24 cellular contexts compared by ENCODE assay signal in genomic region chr10:114915294-114915693, GRCh38. TPM values are rescaled to one million over a fixed set of nuclear protein-coding genes. Genes with fewer than 3 reads are reported as not detected.
DNase-seq lines count a peak whose midpoint lies in the region; ATAC-seq, FAIRE-seq and TF ChIP-seq lines count a peak whose summit lies in the region.
"Had no signal": no experiment of that assay in that cellular context is flagged by ENCODE, and none has a peak within 500 bp of the region (broad histone marks: within the 10 kb centered on the region; RNA-seq: fewer than 3 reads in every experiment).

No MANE protein-coding gene starts in this region.

- intact Hi-C loops in CD14-positive monocyte (cut with micrococcal nuclease), result no loop called here

- H3K27me3 Mint-ChIP-seq in T-helper 2 cell treated with Interferon-gamma antibody and Interleukin-4, amounts not matched to agents 5 μg/mL and 100 μg/mL, for 36 hours (ENCODE audit: low read depth), result peaks cover 2% of the 10 kb centered on the region
- H3K27me3 Mint-ChIP-seq in nephron (ENCODE audit: low read depth), result peaks cover 5% of the 10 kb centered on the region
- peaks cover 0 to 3% (median under 1%) of the 10 kb centered on the region in 3 donors for H3K27me3 Mint-ChIP-seq in CD14-positive monocyte (ENCODE audit: low read depth in 3 of 3)

- H3K4me3 Mint-ChIP-seq in T-helper 2 cell treated with Interferon-gamma antibody and Interleukin-4, amounts not matched to agents 5 μg/mL and 100 μg/mL, for 36 hours, result no peak overlapping the region
- H3K4me3 Mint-ChIP-seq in nephron (no peak overlapping the region), CD14-positive monocyte (no peak overlapping the region)
- H3K4me3 Mint-ChIP-seq: CD4-positive, alpha-beta memory T cell; H9 had no signal

- H3K36me3 Mint-ChIP-seq in T-helper 2 cell treated with Interferon-gamma antibody and Interleukin-4, amounts not matched to agents 5 μg/mL and 100 μg/mL, for 36 hours (ENCODE audit: low read depth), result peaks cover 1% of the 10 kb centered on the region
- no peaks in the 10 kb centered on the region for H3K36me3 Mint-ChIP-seq in nephron (ENCODE audit: low read depth)
- no peaks in the 10 kb centered on the region for H3K36me3 Mint-ChIP-seq in CD14-positive monocyte
- H3K36me3 Mint-ChIP-seq: CD4-positive, alpha-beta memory T cell had no signal

- no peak for DNase-seq in T-helper 2 cell treated with Interferon-gamma antibody and Interleukin-4, amounts not matched to agents 5 μg/mL and 100 μg/mL, for 36 hours (ENCODE audit: low spot score)
- DNase-seq in T-helper 2 cell (no peak), GM19239 (ENCODE audit: insufficient read length, low spot score) (no peak), epithelial cell of proximal tubule (ENCODE audit: low read depth) (peak; percentile 80), NCI-H1105 treated with DMSO at 0.1 percent for 48 hours (lab: John Stamatoyannopoulos, UW) (no peak), CD14-positive monocyte (ENCODE audit: low spot score) (no peak)
- DNase-seq: activated CD4-positive, CD25-positive, alpha-beta regulatory T cell treated with anti-CD3 and anti-CD28 coated beads, Interleukin-2, amount 50 U/mL, for 72 hours; activated gamma-delta T cell treated with Interleukin-2 at 50 U/mL for 16 hours; activated T-cell treated with anti-CD3 and anti-CD28 coated beads, Interleukin-2, amount 50 U/mL, for 1 hour; CD4-positive, alpha-beta memory T cell; DMS 273 treated with DMSO at 0.1 percent for 48 hours; H9; Kasumi-1; NCI-H1436 treated with DMSO at 0.1 percent for 48 hours; NCI-H446; NCI-H82; stimulated activated CD4-positive, alpha-beta T cell treated with anti-CD3 and anti-CD28 coated beads, Interleukin-4, amount 100 ng/mL, for 24 hours; tibial artery had no signal

- ATAC-seq in GM21576 (IDR thresholded peaks at IDR 0.05; ENCODE audit: unreplicated experiment), result no peak
- ATAC-seq: sciatic nerve had no signal

- peak; percentile 49 for FAIRE-seq in GM19239 (lab: Jason Lieb, UNC)
- FAIRE-seq: A204.1, colon had no signal

- H3K27ac Mint-ChIP-seq in T-helper 2 cell treated with Interferon-gamma antibody and Interleukin-4, amounts not matched to agents 5 μg/mL and 100 μg/mL, for 36 hours, result peak overlapping the region; percentile 27
- H3K27ac Mint-ChIP-seq in nephron (peak overlapping the region in 2 of 3 experiments; percentile 27 to 43), CD14-positive monocyte (no peak overlapping the region)

- no peak overlapping the region for H3K4me3 ChIP-seq in epithelial cell of proximal tubule (ENCODE audit: low read depth, low read length)
- H3K4me3 ChIP-seq: ascending aorta, tibial artery had no signal

- no peak for TF ChIP-seq CTCF in epithelial cell of proximal tubule (conservative IDR thresholded peaks at IDR 0.05; ENCODE audit: low read depth, low read length)
- TF ChIP-seq CTCF in nephron (IDR thresholded peaks at IDR 0.05; ENCODE audit: unreplicated experiment in 3 of 3), result no peak
- no peak for TF ChIP-seq CTCF in CD14-positive monocyte (IDR thresholded peaks at IDR 0.05)

- H3K4me1 Mint-ChIP-seq in T-helper 2 cell treated with Interferon-gamma antibody and Interleukin-4, amounts not matched to agents 5 μg/mL and 100 μg/mL, for 36 hours (ENCODE audit: low read depth), result peaks cover 48% of the 10 kb centered on the region
- H3K4me1 Mint-ChIP-seq in nephron (peaks cover 16% of the 10 kb centered on the region), CD14-positive monocyte (no peaks in the 10 kb centered on the region)
- H3K4me1 Mint-ChIP-seq: CD4-positive, alpha-beta memory T cell had no signal

- H3K9me3 Mint-ChIP-seq in T-helper 2 cell treated with Interferon-gamma antibody and Interleukin-4, amounts not matched to agents 5 μg/mL and 100 μg/mL, for 36 hours, result no peaks in the 10 kb centered on the region
- no peaks in the 10 kb centered on the region for H3K9me3 Mint-ChIP-seq in nephron
- no peaks in the 10 kb centered on the region for H3K9me3 Mint-ChIP-seq in CD14-positive monocyte
- H3K9me3 Mint-ChIP-seq: CD4-positive, alpha-beta memory T cell had no signal

RNA-seq across cellular contexts. Expression of gene TRUB1, which starts 22.7 kb away (rescaled TPM):
- total RNA-seq in epithelial cell of proximal tubule, result 41.4 and 53.7 TPM in 2 replicates
- polyA plus RNA-seq in CD14-positive monocyte, result 1 to 10 TPM; 3.3 to 5.0 TPM

Comparison
In these comparisons a context has a peak if more than half of its experiments do, and no peak if none do; other contexts are left out.
1. H3K27ac Mint-ChIP-seq: peak in T-helper 2 cell treated with Interferon-gamma antibody and Interleukin-4, amounts not matched to agents 5 μg/mL and 100 μg/mL, for 36 hours (single experiment) and nephron (2 of 3); none in CD14-positive monocyte (0 of 7).